ENCODE assay signal across 19 cellular contexts in genomic region chr9:99050292-99050911, GRCh38. TPM values are rescaled to one million over a fixed set of nuclear protein-coding genes. Genes with fewer than 3 reads are reported as not detected.
DNase-seq lines count a peak whose midpoint lies in the region; ATAC-seq lines count a peak whose summit lies in the region.
"Had no signal": no experiment of that assay in that cellular context is flagged by ENCODE, and none has a peak within 500 bp of the region (broad histone marks: within the 10 kb centered on the region; RNA-seq: fewer than 3 reads in every experiment).

No MANE protein-coding gene starts in this region.

- H3K4me1 Mint-ChIP-seq in stimulated activated naive B cell treated with anti-CD40 and anti-IgM and Interleukin-4, amounts not matched to agents 10 μg/mL and 1 μg/mL and 100 μg/mL, for 72 hours = peaks cover 14 to 26% of the 10 kb centered on the region in 2 donors

- H3K9me3 ChIP-seq in muscle layer of duodenum (ENCODE audit: control insufficient read depth in 1 of 2, low read length in 2 of 2) = no peaks in the 10 kb centered on the region
- H3K9me3 ChIP-seq: ascending aorta, prostate gland, stomach had no signal

- no peak overlapping the region for H3K27ac Mint-ChIP-seq in stimulated activated naive B cell treated with anti-CD40 and anti-IgM and Interleukin-4, amounts not matched to agents 10 μg/mL and 1 μg/mL and 100 μg/mL, for 72 hours
- H3K27ac Mint-ChIP-seq: memory B cell, WTC11 had no signal

- no peak overlapping the region for H3K4me3 Mint-ChIP-seq in stimulated activated naive B cell treated with anti-CD40 and anti-IgM and Interleukin-4, amounts not matched to agents 10 μg/mL and 1 μg/mL and 100 μg/mL, for 72 hours
- H3K4me3 Mint-ChIP-seq: memory B cell, WTC11 had no signal

- DNase-seq in AG08396 (ENCODE audit: low spot score) = peak; percentile 37
- peak; percentile 75 for DNase-seq in HT1080 (ENCODE audit: low read depth)
- peak; percentile 73 for DNase-seq in amniotic epithelial cell (ENCODE audit: low read depth)
- no peak for DNase-seq in MV-4-11 (lab: John Stamatoyannopoulos, UW)
- DNase-seq in NCI-H526 (lab: John Stamatoyannopoulos, UW) = no peak
- DNase-seq in stimulated activated naive B cell treated with anti-CD40 and anti-IgM and Interleukin-4, amounts not matched to agents 10 μg/mL and 1 μg/mL and 100 μg/mL, for 72 hours = no peak
- DNase-seq: activated T-cell treated with anti-CD3 and anti-CD28 coated beads, Interleukin-2, amount 50 U/mL, for 1 hour; C1 segment of cervical spinal cord; NCI-H2171; Right ventricle myocardium superior; stimulated activated CD4-positive, alpha-beta T cell treated with anti-CD3 and anti-CD28 coated beads, Interleukin-4, amount 100 ng/mL, for 4 hours; stomach had no signal

- H3K27ac ChIP-seq in muscle layer of duodenum (ENCODE audit: low read length) = peak overlapping the region; percentile 18
- H3K27ac ChIP-seq: ascending aorta, KMS-11, prostate gland had no signal

- no peaks in the 10 kb centered on the region for H3K27me3 ChIP-seq in muscle layer of duodenum (ENCODE audit: low read depth, low read length)
- H3K27me3 ChIP-seq: ascending aorta, stomach had no signal

- H3K36me3 Mint-ChIP-seq in stimulated activated naive B cell treated with anti-CD40 and anti-IgM and Interleukin-4, amounts not matched to agents 10 μg/mL and 1 μg/mL and 100 μg/mL, for 72 hours = peaks cover 0 to 1% of the 10 kb centered on the region in 2 donors
- H3K36me3 Mint-ChIP-seq: memory B cell, WTC11 had no signal

- H3K9me3 Mint-ChIP-seq in stimulated activated naive B cell treated with anti-CD40 and anti-IgM and Interleukin-4, amounts not matched to agents 10 μg/mL and 1 μg/mL and 100 μg/mL, for 72 hours = peaks cover 0 to 2% of the 10 kb centered on the region in 2 donors
- H3K9me3 Mint-ChIP-seq: memory B cell had no signal

- no peaks in the 10 kb centered on the region for H3K4me1 ChIP-seq in muscle layer of duodenum (ENCODE audit: control insufficient read depth in 1 of 2, insufficient read depth in 2 of 2, low read length in 2 of 2)
- H3K4me1 ChIP-seq: ascending aorta, prostate gland had no signal

- H3K4me3 ChIP-seq in muscle layer of duodenum (ENCODE audit: low read depth in 1 of 2, low read length in 2 of 2) = no peak overlapping the region
- H3K4me3 ChIP-seq: ascending aorta, prostate gland, stomach had no signal

- no peaks in the 10 kb centered on the region for H3K27me3 Mint-ChIP-seq in stimulated activated naive B cell treated with anti-CD40 and anti-IgM and Interleukin-4, amounts not matched to agents 10 μg/mL and 1 μg/mL and 100 μg/mL, for 72 hours
- H3K27me3 Mint-ChIP-seq: memory B cell had no signal

- no peak for ATAC-seq in HG03442 (IDR thresholded peaks at IDR 0.05; ENCODE audit: unreplicated experiment)
- ATAC-seq in stimulated activated naive B cell treated with anti-CD40 and anti-IgM and Interleukin-4, amounts not matched to agents 10 μg/mL and 1 μg/mL and 100 μg/mL, for 72 hours (replicated peaks) = no peak
- ATAC-seq: WTC11 had no signal

- peaks cover 10 to 47% of the 10 kb centered on the region in 2 donors for H3K36me3 ChIP-seq in muscle layer of duodenum (ENCODE audit: control insufficient read depth in 1 of 2, insufficient read depth in 2 of 2, low read length in 2 of 2)
- H3K36me3 ChIP-seq: ascending aorta, prostate gland had no signal

RNA-seq across cellular contexts. Expression of gene TGFBR1, which starts 54.5 kb away (rescaled TPM):
- total RNA-seq in HT1080 (2014; rRNA removed; shearing (Covaris generic)) = 13.8 and 20.6 TPM in 2 replicates
- polyA plus RNA-seq in HT1080 (2015; cell fraction: cytosol; rRNA removed) = 10.8 and 14.4 TPM in 2 replicates
- polyA plus RNA-seq in HT1080 (2015; cell fraction: nucleus; rRNA removed) = 9.0 and 9.3 TPM in 2 replicates

Comparison
In these comparisons a context has a peak if more than half of its experiments do, and no peak if none do; other contexts are left out.
1. DNase-seq: peak in AG08396 (single experiment), HT1080 (single experiment) and amniotic epithelial cell (single experiment); none in MV-4-11 (single experiment), NCI-H526 (0 of 2) and stimulated activated naive B cell treated with anti-CD40 and anti-IgM and Interleukin-4, amounts not matched to agents 10 μg/mL and 1 μg/mL and 100 μg/mL, for 72 hours (single experiment).